In the genomic region with DNA sequence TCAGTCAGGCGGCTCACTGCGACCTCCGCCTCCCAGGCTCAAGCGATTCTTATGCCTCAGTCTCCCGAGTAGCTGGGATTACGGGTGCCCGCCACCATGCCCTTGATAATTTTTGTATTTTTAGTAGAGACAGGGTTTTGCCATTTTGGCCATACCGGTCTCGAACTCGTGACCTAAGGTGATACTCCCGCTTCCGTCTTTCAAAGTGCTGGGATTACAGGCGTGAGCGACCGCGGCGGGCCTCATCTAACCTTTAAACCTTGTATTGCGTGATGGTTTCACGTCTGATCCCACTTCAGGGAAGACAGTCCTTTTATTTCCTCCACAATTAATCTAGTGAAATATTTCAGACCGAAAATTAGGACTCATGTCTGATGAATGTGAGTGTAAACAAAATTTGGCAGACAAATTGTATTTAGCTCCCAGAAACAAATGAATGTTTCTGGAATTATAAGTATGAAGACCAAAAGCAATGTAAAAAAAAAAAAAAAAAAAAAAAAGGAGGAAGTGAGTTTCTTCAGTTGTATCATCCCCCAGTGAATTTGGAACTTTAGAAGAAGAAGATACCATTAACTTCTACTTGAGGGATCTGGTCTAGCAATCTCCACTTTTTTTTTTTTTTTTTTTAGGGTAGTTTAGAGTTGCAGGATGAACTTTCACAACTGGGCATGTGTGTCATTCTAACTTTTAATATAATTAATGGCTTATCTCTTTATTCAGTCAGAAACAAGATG, we compare ENCODE assay signal across 9 cellular contexts. TPM values are rescaled to one million over a fixed set of nuclear protein-coding genes. Genes with fewer than 3 reads are reported as not detected.
DNase-seq lines count a peak whose midpoint lies in the region; ATAC-seq and TF ChIP-seq lines count a peak whose summit lies in the region.
"Had no signal": no experiment of that assay in that cellular context is flagged by ENCODE, and none has a peak within 500 bp of the region (broad histone marks: within the 10 kb centered on the region; RNA-seq: fewer than 3 reads in every experiment).

No MANE protein-coding gene starts in this region.

- H3K9ac ChIP-seq in Karpas-422 (ENCODE audit: low read length), result peak overlapping the region; percentile 96
- peak overlapping the region; percentile 97 for H3K9ac ChIP-seq in adipocyte (ENCODE audit: low read length)

- H4K20me1 ChIP-seq in Karpas-422 (ENCODE audit: insufficient read depth, low read depth, low read length), result 0 out of 2 replicates have a peak, but pooled peaks cover 3% of the 10 kb centered on the region

- H3K4me3 ChIP-seq in Karpas-422 (ENCODE audit: low read length) (peak overlapping the region; percentile 99), adipocyte (ENCODE audit: low read length) (peak overlapping the region; percentile 99)

- H3K36me3 ChIP-seq in Karpas-422 (ENCODE audit: insufficient read depth, low read length) (peaks cover 35% of the 10 kb centered on the region), adipocyte (ENCODE audit: control insufficient read depth, insufficient read depth, low read length, severe bottlenecking) (peaks cover 34% of the 10 kb centered on the region)

- BruUV-seq in Calu3 (replicated peaks; lab: Mats Ljungman, UMichigan), result no TSS peak

- H3K9me2 ChIP-seq in Karpas-422 (replicated peaks; ENCODE audit: insufficient read depth, low read length), result no peaks in the 10 kb centered on the region

- no peaks in the 10 kb centered on the region for H3K9me3 ChIP-seq in Karpas-422 (ENCODE audit: low read length)
- H3K9me3 ChIP-seq in adipocyte (ENCODE audit: control insufficient read depth, low read length), result no peaks in the 10 kb centered on the region
- H3K9me3 ChIP-seq: SJSA1 had no signal

- H3K4me3 Mint-ChIP-seq in Calu3 (ENCODE audit: low read depth, unreplicated experiment), result peak overlapping the region; percentile 81
- peak overlapping the region; percentile 97 for H3K4me3 Mint-ChIP-seq in natural killer cell treated with Interleukin-12 subunit alpha and Interleukin-12 subunit beta and Interleukin-15 and Interleukin-18, amount 100 ng/mL, for 72 hours

- H3K4me1 Mint-ChIP-seq in Calu3 (ENCODE audit: low read depth, unreplicated experiment), result peaks cover 26% of the 10 kb centered on the region
- H3K4me1 Mint-ChIP-seq in natural killer cell treated with Interleukin-12 subunit alpha and Interleukin-12 subunit beta and Interleukin-15 and Interleukin-18, amount 100 ng/mL, for 72 hours (ENCODE audit: low read depth in 2 of 2), result peaks cover 16 to 27% of the 10 kb centered on the region in 2 donors

- H3K4me1 ChIP-seq in Karpas-422 (ENCODE audit: low read length) (peaks cover 28% of the 10 kb centered on the region), adipocyte (ENCODE audit: control insufficient read depth, insufficient read depth, low read length) (peaks cover 24% of the 10 kb centered on the region)

- peaks cover 71% of the 10 kb centered on the region for H3K36me3 Mint-ChIP-seq in Calu3 (ENCODE audit: insufficient read depth, unreplicated experiment)
- H3K36me3 Mint-ChIP-seq in natural killer cell treated with Interleukin-12 subunit alpha and Interleukin-12 subunit beta and Interleukin-15 and Interleukin-18, amount 100 ng/mL, for 72 hours, result no peaks in the 10 kb centered on the region

- no peak for DNase-seq in Calu3
- DNase-seq in Karpas-422, result no peak
- DNase-seq in adipocyte (ENCODE audit: low read depth), result peak; percentile 4
- DNase-seq in natural killer cell treated with Interleukin-12 subunit alpha and Interleukin-12 subunit beta and Interleukin-15 and Interleukin-18, amount 100 ng/mL, for 72 hours (ENCODE audit: low spot score), result no peak
- DNase-seq in UCSD-AML1 (lab: John Stamatoyannopoulos, UW; ENCODE audit: unreplicated experiment), result no peak
- no peak for DNase-seq in NCI-H1930 (lab: John Stamatoyannopoulos, UW)
- DNase-seq in dedifferentiated amniotic fluid mesenchymal stem cell (ENCODE audit: extremely low spot score), result no peak

- CTCF ChIA-PET in Calu3 (lab: Charles Lee), result interaction anchor here (0.6 to 0.7 kb wide), 4 partner anchors 46 to 205 kb away, joined by 3 to 7 read pairs (median 4); a partner anchor contains a TSS

- peak overlapping the region; percentile 90 for H3K27ac Mint-ChIP-seq in Calu3 (ENCODE audit: unreplicated experiment)
- H3K27ac Mint-ChIP-seq in natural killer cell treated with Interleukin-12 subunit alpha and Interleukin-12 subunit beta and Interleukin-15 and Interleukin-18, amount 100 ng/mL, for 72 hours, result peak overlapping the region; percentile 96 to 97

- TF ChIP-seq CTCF in Calu3 (IDR thresholded peaks at IDR 0.05; ENCODE audit: unreplicated experiment), result no peak

- intact Hi-C loops in Calu3 (cut with micrococcal nuclease; ENCODE audit: unreplicated experiment), result no loop called here

- H2AFZ ChIP-seq in Karpas-422 (ENCODE audit: low read length), result no peak overlapping the region

- no peaks in the 10 kb centered on the region for H3K27me3 Mint-ChIP-seq in Calu3 (ENCODE audit: unreplicated experiment)
- peaks cover 0 to 4% of the 10 kb centered on the region in 2 donors for H3K27me3 Mint-ChIP-seq in natural killer cell treated with Interleukin-12 subunit alpha and Interleukin-12 subunit beta and Interleukin-15 and Interleukin-18, amount 100 ng/mL, for 72 hours

- H3K27me3 ChIP-seq in Karpas-422 (ENCODE audit: low read length) (no peaks in the 10 kb centered on the region), adipocyte (replicated peaks; ENCODE audit: control insufficient read depth, insufficient read depth, low read length) (no peaks in the 10 kb centered on the region)
- H3K27me3 ChIP-seq: SJSA1 had no signal

- H3K79me2 ChIP-seq in Karpas-422 (ENCODE audit: low read length), result peaks cover 68% of the 10 kb centered on the region

- H3K27ac ChIP-seq in Karpas-422 (ENCODE audit: low read length), result no peak overlapping the region
- H3K27ac ChIP-seq: SJSA1 had no signal

- peak overlapping the region; percentile 95 for H3K4me2 ChIP-seq in Karpas-422 (ENCODE audit: low read depth, low read length, poor library complexity, severe bottlenecking)

- H3K9me3 Mint-ChIP-seq in Calu3 (ENCODE audit: low read depth, unreplicated experiment), result no peaks in the 10 kb centered on the region
- no peaks in the 10 kb centered on the region for H3K9me3 Mint-ChIP-seq in natural killer cell treated with Interleukin-12 subunit alpha and Interleukin-12 subunit beta and Interleukin-15 and Interleukin-18, amount 100 ng/mL, for 72 hours

- ATAC-seq in natural killer cell treated with Interleukin-12 subunit alpha and Interleukin-12 subunit beta and Interleukin-15 and Interleukin-18, amount 100 ng/mL, for 72 hours, result no peak
- ATAC-seq in HG03378 (IDR thresholded peaks at IDR 0.05; ENCODE audit: unreplicated experiment), result no peak

RNA-seq across cellular contexts. Expression of a gene that starts 1.6 kb away (rescaled TPM):
- total RNA-seq in Calu3 (2022), result 62.8 TPM in 2 replicates
- 68.6 and 94.8 TPM in 2 replicates for total RNA-seq in Karpas-422 (2014; rRNA removed; shearing (Covaris generic); ENCODE audit: low replicate concordance)
- 10 to 100 TPM; 41.2 to 86.2 TPM for total RNA-seq in natural killer cell treated with Interleukin-12 subunit alpha and Interleukin-12 subunit beta and Interleukin-15 and Interleukin-18, amount 100 ng/mL, for 72 hours
